ENCODE assay signal across 13 cellular contexts in the genomic region with DNA sequence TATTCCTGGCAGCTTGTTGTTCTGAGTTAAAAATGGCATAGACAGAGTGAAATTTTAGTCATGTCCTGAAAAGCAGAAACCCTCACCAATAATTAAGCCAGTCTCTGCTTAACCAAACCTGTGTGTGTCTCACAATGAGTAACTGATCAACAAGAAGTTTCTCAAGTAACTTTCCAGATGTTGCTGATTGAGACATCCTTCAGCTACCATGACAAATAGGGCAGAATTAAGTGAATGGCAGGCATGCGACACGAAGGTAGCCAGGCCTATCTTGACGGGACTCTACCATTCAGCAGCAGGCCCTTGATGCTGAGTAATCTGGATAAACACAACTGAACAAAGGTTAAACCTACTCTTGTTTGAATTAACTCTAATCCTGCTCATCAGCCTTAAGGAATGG.
DNase-seq lines count a peak whose midpoint lies in the region; ATAC-seq and TF ChIP-seq lines count a peak whose summit lies in the region.
"Had no signal": no experiment of that assay in that cellular context is flagged by ENCODE, and none has a peak within 500 bp of the region (broad histone marks: within the 10 kb centered on the region; RNA-seq: fewer than 3 reads in every experiment).

No MANE protein-coding gene starts in this region.

- ATAC-seq in GM21576 (IDR thresholded peaks at IDR 0.05; ENCODE audit: unreplicated experiment) (peak; percentile 78), HG03196 (IDR thresholded peaks at IDR 0.05; ENCODE audit: unreplicated experiment) (peak; percentile 92), GM19455 (IDR thresholded peaks at IDR 0.05; ENCODE audit: unreplicated experiment) (no peak), GM18502 (IDR thresholded peaks at IDR 0.05; ENCODE audit: poor library complexity, unreplicated experiment) (no peak)
- ATAC-seq: left cardiac atrium had no signal

- no peak for TF ChIP-seq CTCF in epithelial cell of esophagus (IDR thresholded peaks at IDR 0.05; ENCODE audit: insufficient read depth, low read depth, low read length, missing control alignments)

- no peak overlapping the region for H3K4me3 ChIP-seq in epithelial cell of esophagus (ENCODE audit: low read length)
- H3K4me3 ChIP-seq: cardiac muscle cell had no signal

- peak; percentile 9 for DNase-seq in ELF-1 (ENCODE audit: low read depth, low spot score)
- DNase-seq in epithelial cell of esophagus (ENCODE audit: low read depth), result peak; percentile 41
- no peak for DNase-seq in NCI-H345 (lab: John Stamatoyannopoulos, UW)
- DNase-seq in NCI-H2171 treated with DMSO at 0.1 percent for 48 hours (lab: John Stamatoyannopoulos, UW), result no peak
- DNase-seq: left cardiac atrium; NCI-H2029 treated with DMSO at 0.1 percent for 48 hours; occipital lobe; stimulated activated CD4-positive, alpha-beta T cell treated with anti-CD3 and anti-CD28 coated beads, Interleukin-4, amount 100 ng/mL, for 4 hours had no signal

Comparison
In these comparisons a context has a peak if more than half of its experiments do, and no peak if none do; other contexts are left out.
1. DNase-seq: peak in ELF-1 (single experiment) and epithelial cell of esophagus (single experiment); none in NCI-H345 (single experiment) and NCI-H2171 treated with DMSO at 0.1 percent for 48 hours (single experiment).
2. ATAC-seq: peak in GM21576 (single experiment) and HG03196 (single experiment); none in GM19455 (single experiment) and GM18502 (single experiment).